Comparison of ENCODE assay signal across 29 cellular contexts in the genomic region with DNA sequence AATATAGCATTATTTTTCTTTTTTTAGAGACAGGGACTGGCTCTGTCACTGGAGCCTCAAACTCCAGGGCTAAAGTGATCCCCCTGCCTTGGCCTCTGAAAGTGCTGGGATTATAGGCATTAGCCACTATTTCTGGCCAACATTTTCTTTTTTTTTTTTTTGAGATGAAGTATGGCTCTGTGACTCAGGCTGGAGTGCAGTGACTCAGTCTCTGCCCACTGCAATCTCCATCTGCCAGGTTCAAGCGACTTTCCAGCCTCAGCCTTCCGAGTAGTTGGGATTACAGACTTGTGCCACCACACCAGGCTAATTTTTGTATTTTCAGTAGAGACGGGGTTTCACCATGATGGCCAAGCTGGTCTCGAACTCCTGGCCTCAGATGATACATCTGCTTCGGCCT. TPM values are rescaled to one million over a fixed set of nuclear protein-coding genes. Genes with fewer than 3 reads are reported as not detected.
DNase-seq lines count a peak whose midpoint lies in the region; ATAC-seq and TF ChIP-seq lines count a peak whose summit lies in the region.
"Had no signal": no experiment of that assay in that cellular context is flagged by ENCODE, and none has a peak within 500 bp of the region (broad histone marks: within the 10 kb centered on the region; RNA-seq: fewer than 3 reads in every experiment).

No MANE protein-coding gene starts in this region.

- no peaks in the 10 kb centered on the region for H3K27me3 ChIP-seq in IMR-90 (ENCODE audit: control insufficient read depth, insufficient read depth, low read length)
- H3K27me3 ChIP-seq: body of pancreas, heart right ventricle, sigmoid colon, suprapubic skin, upper lobe of right lung had no signal

- TF ChIP-seq CTCF in IMR-90 (conservative IDR thresholded peaks at IDR 0.05; ENCODE audit: low read depth, low read length) = no peak
- no peak for TF ChIP-seq CTCF in fibroblast of the aortic adventitia (IDR thresholded peaks at IDR 0.05; ENCODE audit: insufficient read depth, low read length)

- no peak for TF ChIP-seq RAD21 in IMR-90 (IDR thresholded peaks at IDR 0.05; ENCODE audit: low read length)

- no peak overlapping the region for H3K4ac ChIP-seq in IMR-90 (ENCODE audit: low read depth, low read length)

- peak; percentile 15 for DNase-seq in IMR-90
- peak; percentile 6 for DNase-seq in amniotic stem cell (lab: John Stamatoyannopoulos, UW)
- peak; percentile 22 for DNase-seq in fibroblast of the aortic adventitia (ENCODE audit: low read depth)
- DNase-seq in medulla oblongata (ENCODE audit: extremely low spot score) = no peak
- DNase-seq in activated gamma-delta T cell treated with Interleukin-2 at 50 U/mL for 16 hours = no peak
- no peak for DNase-seq in activated CD8-positive, alpha-beta T cell treated with anti-CD3 and anti-CD28 coated beads, Interleukin-2, amount 10 ng/mL, durations not matched to agents 7 days and 5 days
- no peak for DNase-seq in hepatic stellate cell (ENCODE audit: low spot score)
- DNase-seq: activated CD4-positive, alpha-beta T cell treated with anti-CD3 and anti-CD28 coated beads, Interleukin-2, amount 50 U/mL, for 4 hours; activated CD4-positive, CD25-positive, alpha-beta regulatory T cell; activated CD8-positive, alpha-beta memory T cell treated with anti-CD3 and anti-CD28 coated beads, Interleukin-2, amount 50 U/mL, for 4 hours; body of pancreas; foreskin melanocyte; heart right ventricle; NCI-H1105; NCI-H1930; NCI-H524 treated with DMSO at 0.1 percent for 48 hours; PC-9; sigmoid colon; stimulated activated CD4-positive, alpha-beta T cell treated with anti-CD3 and anti-CD28 coated beads, Interleukin-15, amount 100 ng/mL, for 24 hours; stimulated activated naive B cell treated with anti-CD40 and anti-IgM and Interleukin-4, amounts not matched to agents 10 μg/mL and 1 μg/mL and 100 μg/mL, for 72 hours; upper lobe of right lung had no signal

- H3K4me3 Mint-ChIP-seq in activated CD8-positive, alpha-beta T cell treated with anti-CD3 and anti-CD28 coated beads, Interleukin-2, amount 10 ng/mL, durations not matched to agents 7 days and 5 days = no peak overlapping the region
- H3K4me3 Mint-ChIP-seq: activated T-helper 17 cell treated with anti-CD3 and anti-CD28 coated beads, Interleukin-2, amount 50 U/mL, for 72 hours; CD14-positive monocyte; memory B cell; stimulated activated naive B cell treated with anti-CD40 and anti-IgM and Interleukin-4, amounts not matched to agents 10 μg/mL and 1 μg/mL and 100 μg/mL, for 72 hours had no signal

- no peaks in the 10 kb centered on the region for H3K36me3 ChIP-seq in IMR-90 (ENCODE audit: control insufficient read depth, insufficient read depth, low read length)
- H3K36me3 ChIP-seq: heart right ventricle, prostate gland, sigmoid colon, suprapubic skin, upper lobe of right lung had no signal

- no peak overlapping the region for H4K5ac ChIP-seq in IMR-90 (ENCODE audit: low read depth, low read length)

- H3K9me3 Mint-ChIP-seq in activated CD8-positive, alpha-beta T cell treated with anti-CD3 and anti-CD28 coated beads, Interleukin-2, amount 10 ng/mL, durations not matched to agents 7 days and 5 days (ENCODE audit: insufficient read depth) = no peaks in the 10 kb centered on the region
- H3K9me3 Mint-ChIP-seq: activated naive CD4-positive, alpha-beta T cell treated with anti-CD3 and anti-CD28 coated beads, Interleukin-2, amount 50 U/mL, for 72 hours; activated T-helper 17 cell treated with anti-CD3 and anti-CD28 coated beads, Interleukin-2, amount 50 U/mL, for 72 hours; memory B cell had no signal

- no peak overlapping the region for H2AK9ac ChIP-seq in IMR-90 (replicated peaks; ENCODE audit: low read depth, low read length, poor library complexity)

- 83% methylated on average over 1 of the region's 5 CpGs; no CpG with 5 or more reads in 1 of the 2 experiments for WGBS in IMR-90 (ENCODE audit: extremely low coverage in 2 of 2, insufficient read length in 1 of 2), 2 experiments

- H3K14ac ChIP-seq in IMR-90 (replicated peaks; ENCODE audit: low read depth, low read length) = no peak overlapping the region

- no peaks in the 10 kb centered on the region for H3K79me1 ChIP-seq in IMR-90 (ENCODE audit: low read depth in 1 of 2, low read length in 2 of 2)

- H3K9me1 ChIP-seq in IMR-90 (ENCODE audit: insufficient read depth, low read length) = no peaks in the 10 kb centered on the region

- no peak overlapping the region for H3K4me2 ChIP-seq in IMR-90 (ENCODE audit: low read depth, low read length)
- H3K4me2 ChIP-seq: PC-9 had no signal

- H3K9ac ChIP-seq in IMR-90 (ENCODE audit: low read depth, low read length) = no peak overlapping the region

- peak; percentile 59 for ATAC-seq in IMR-90 (ENCODE audit: low read depth)
- ATAC-seq in activated CD8-positive, alpha-beta T cell treated with anti-CD3 and anti-CD28 coated beads, Interleukin-2, amount 10 ng/mL, durations not matched to agents 7 days and 5 days = no peak
- ATAC-seq: activated naive CD4-positive, alpha-beta T cell treated with anti-CD3 and anti-CD28 coated beads, Interleukin-2, amount 50 U/mL, for 72 hours; activated T-helper 17 cell treated with anti-CD3 and anti-CD28 coated beads, Interleukin-2, amount 50 U/mL, for 72 hours; body of pancreas; heart right ventricle; stimulated activated naive B cell treated with anti-CD40 and anti-IgM and Interleukin-4, amounts not matched to agents 10 μg/mL and 1 μg/mL and 100 μg/mL, for 72 hours; upper lobe of right lung had no signal

- no peak overlapping the region for H3K27ac Mint-ChIP-seq in activated CD8-positive, alpha-beta T cell treated with anti-CD3 and anti-CD28 coated beads, Interleukin-2, amount 10 ng/mL, durations not matched to agents 7 days and 5 days
- H3K27ac Mint-ChIP-seq: activated naive CD4-positive, alpha-beta T cell treated with anti-CD3 and anti-CD28 coated beads, Interleukin-2, amount 50 U/mL, for 72 hours; activated T-helper 17 cell treated with anti-CD3 and anti-CD28 coated beads, Interleukin-2, amount 50 U/mL, for 72 hours; CD14-positive monocyte; memory B cell; stimulated activated naive B cell treated with anti-CD40 and anti-IgM and Interleukin-4, amounts not matched to agents 10 μg/mL and 1 μg/mL and 100 μg/mL, for 72 hours had no signal

- no peak overlapping the region for H4K8ac ChIP-seq in IMR-90 (ENCODE audit: low read depth in 2 of 2, low read length in 2 of 2)

- H3K27ac ChIP-seq in IMR-90 (ENCODE audit: insufficient read depth, low read length) = no peak overlapping the region
- H3K27ac ChIP-seq: body of pancreas, epithelial cell of prostate, heart right ventricle, PC-9, prostate gland, sigmoid colon, suprapubic skin, upper lobe of right lung had no signal

- no peaks in the 10 kb centered on the region for H3K36me3 Mint-ChIP-seq in activated CD8-positive, alpha-beta T cell treated with anti-CD3 and anti-CD28 coated beads, Interleukin-2, amount 10 ng/mL, durations not matched to agents 7 days and 5 days (ENCODE audit: low read depth)
- H3K36me3 Mint-ChIP-seq: activated naive CD4-positive, alpha-beta T cell treated with anti-CD3 and anti-CD28 coated beads, Interleukin-2, amount 50 U/mL, for 72 hours; CD14-positive monocyte; memory B cell had no signal

- no peak overlapping the region for H4K91ac ChIP-seq in IMR-90 (ENCODE audit: insufficient read depth, low read depth, low read length)

- H2AFZ ChIP-seq in IMR-90 (replicated peaks; ENCODE audit: low read length, poor library complexity) = no peak overlapping the region
- H2AFZ ChIP-seq: PC-9 had no signal

- H3K9me3 ChIP-seq in IMR-90 (ENCODE audit: control insufficient read depth, insufficient read depth, low read length) = no peaks in the 10 kb centered on the region
- H3K9me3 ChIP-seq: body of pancreas, heart right ventricle, prostate gland, sigmoid colon, suprapubic skin, upper lobe of right lung had no signal

- BruUV-seq in IMR-90 (replicated peaks; lab: Mats Ljungman, UMichigan) = no TSS peak

- in situ Hi-C loops in IMR-90 (cut with MboI; ENCODE audit: low sequenced_read_pairs) = no loop called here

- no peak overlapping the region for H3K56ac ChIP-seq in IMR-90 (ENCODE audit: extremely low read depth, insufficient read depth, low read length)

- H3K18ac ChIP-seq in IMR-90 (ENCODE audit: low read depth, low read length) = no peak overlapping the region

- intact Hi-C loops in IMR-90 (cut with micrococcal nuclease) = no loop called here

- H3K4me3 ChIP-seq in IMR-90 (ENCODE audit: insufficient read depth, low read depth, low read length) = no peak overlapping the region
- no peak overlapping the region for H3K4me3 ChIP-seq in fibroblast of the aortic adventitia (ENCODE audit: low read depth, low read length)
- H3K4me3 ChIP-seq: body of pancreas, heart right ventricle, PC-9, prostate gland, sigmoid colon, suprapubic skin, upper lobe of right lung had no signal

- H2BK5ac ChIP-seq in IMR-90 (ENCODE audit: low read depth, low read length, poor library complexity, severe bottlenecking) = no peak overlapping the region

- no peaks in the 10 kb centered on the region for H3K27me3 Mint-ChIP-seq in activated CD8-positive, alpha-beta T cell treated with anti-CD3 and anti-CD28 coated beads, Interleukin-2, amount 10 ng/mL, durations not matched to agents 7 days and 5 days (ENCODE audit: low read depth)
- H3K27me3 Mint-ChIP-seq: memory B cell had no signal

- H2BK15ac ChIP-seq in IMR-90 (ENCODE audit: low read depth, low read length) = no peak overlapping the region

- no peak overlapping the region for H2BK20ac ChIP-seq in IMR-90 (ENCODE audit: low read depth, low read length)

- H2AK5ac ChIP-seq in IMR-90 (ENCODE audit: low read depth, low read length) = no peak overlapping the region

- TF ChIP-seq POLR2A in IMR-90 (IDR thresholded peaks at IDR 0.05; ENCODE audit: low read depth, low read length) = no peak

- CTCF ChIA-PET in IMR-90 (lab: Yijun Ruan, JAX) = no interaction called here
- CTCF ChIA-PET in activated CD8-positive, alpha-beta T cell treated with anti-CD3 and anti-CD28 coated beads, Interleukin-2, amount 10 ng/mL, durations not matched to agents 7 days and 5 days (lab: Charles Lee) = no interaction called here

- no peak overlapping the region for H3K23ac ChIP-seq in IMR-90 (ENCODE audit: low read depth, low read length)

- dilution Hi-C loops in IMR-90 (cut with HindIII; ENCODE audit: low sequenced_read_pairs, unreplicated experiment) = no loop called here

- no peak overlapping the region for H2BK120ac ChIP-seq in IMR-90 (ENCODE audit: low read depth, low read length)

- no peaks in the 10 kb centered on the region for H4K20me1 ChIP-seq in IMR-90 (ENCODE audit: insufficient read depth, low read length)

- no peaks in the 10 kb centered on the region for H3K4me1 Mint-ChIP-seq in activated CD8-positive, alpha-beta T cell treated with anti-CD3 and anti-CD28 coated beads, Interleukin-2, amount 10 ng/mL, durations not matched to agents 7 days and 5 days (ENCODE audit: low read depth)
- H3K4me1 Mint-ChIP-seq: activated T-helper 17 cell treated with anti-CD3 and anti-CD28 coated beads, Interleukin-2, amount 50 U/mL, for 72 hours; CD14-positive monocyte; memory B cell; stimulated activated naive B cell treated with anti-CD40 and anti-IgM and Interleukin-4, amounts not matched to agents 10 μg/mL and 1 μg/mL and 100 μg/mL, for 72 hours had no signal

- no peaks in the 10 kb centered on the region for H3K4me1 ChIP-seq in IMR-90 (ENCODE audit: control insufficient read depth, insufficient read depth, low read length)
- H3K4me1 ChIP-seq: body of pancreas, heart right ventricle, prostate gland, sigmoid colon, suprapubic skin, upper lobe of right lung had no signal

- POLR2A ChIA-PET in IMR-90 (lab: Charles Lee; ENCODE audit: unreplicated experiment) = no interaction called here
- POLR2A ChIA-PET in activated CD8-positive, alpha-beta T cell treated with anti-CD3 and anti-CD28 coated beads, Interleukin-2, amount 10 ng/mL, durations not matched to agents 7 days and 5 days (lab: Charles Lee) = no interaction called here

RNA-seq across cellular contexts. Expression of gene DUXB, which starts 2.1 kb away (rescaled TPM):
- total RNA-seq in IMR-90 (2012; rRNA removed) (not detected in 2 replicates), fibroblast of the aortic adventitia (ENCODE audit: low replicate concordance) (not detected in 2 replicates)
- not detected in 2 replicates for polyA plus RNA-seq in IMR-90 (2012; rRNA removed)
- polyA plus RNA-seq in IMR-90 (2012; cell fraction: cytosol; rRNA removed) = not detected in 2 replicates
- polyA plus RNA-seq in IMR-90 (2012; cell fraction: nucleus; rRNA removed; ENCODE audit: low replicate concordance) = not detected in 2 replicates
- not detected for total RNA-seq in activated CD8-positive, alpha-beta T cell treated with anti-CD3 and anti-CD28 coated beads, Interleukin-2, amount 10 ng/mL, durations not matched to agents 7 days and 5 days
- total RNA-seq: activated naive CD4-positive, alpha-beta T cell treated with anti-CD3 and anti-CD28 coated beads, Interleukin-2, amount 50 U/mL, for 72 hours; activated T-helper 17 cell treated with anti-CD3 and anti-CD28 coated beads, Interleukin-2, amount 50 U/mL, for 72 hours; body of pancreas; chondrocyte; heart right ventricle; PC-9; prostate gland; sigmoid colon; suprapubic skin; upper lobe of right lung had no signal
- polyA plus RNA-seq: CD14-positive monocyte, heart right ventricle, sigmoid colon had no signal

RNA-seq across cellular contexts. Expression of gene CPHXL, which starts 22.9 kb away (rescaled TPM):
- not detected in 2 replicates for total RNA-seq in IMR-90 (2012; rRNA removed)
- not detected in 2 replicates for polyA plus RNA-seq in IMR-90 (2012; rRNA removed)
- not detected in 2 replicates for polyA plus RNA-seq in IMR-90 (2012; cell fraction: cytosol; rRNA removed)
- polyA plus RNA-seq in IMR-90 (2012; cell fraction: nucleus; rRNA removed; ENCODE audit: low replicate concordance) = not detected in 2 replicates
- not detected in 2 replicates for total RNA-seq in fibroblast of the aortic adventitia (ENCODE audit: low replicate concordance)
- total RNA-seq in activated CD8-positive, alpha-beta T cell treated with anti-CD3 and anti-CD28 coated beads, Interleukin-2, amount 10 ng/mL, durations not matched to agents 7 days and 5 days = not detected
- total RNA-seq: activated naive CD4-positive, alpha-beta T cell treated with anti-CD3 and anti-CD28 coated beads, Interleukin-2, amount 50 U/mL, for 72 hours; activated T-helper 17 cell treated with anti-CD3 and anti-CD28 coated beads, Interleukin-2, amount 50 U/mL, for 72 hours; body of pancreas; chondrocyte; heart right ventricle; PC-9; prostate gland; sigmoid colon; suprapubic skin; upper lobe of right lung had no signal
- polyA plus RNA-seq: CD14-positive monocyte, heart right ventricle, sigmoid colon had no signal

RNA-seq across cellular contexts. Expression of gene CPHXL2, which starts 26.5 kb away (rescaled TPM):
- not detected in 2 replicates for total RNA-seq in IMR-90 (2012; rRNA removed)
- polyA plus RNA-seq in IMR-90 (2012; rRNA removed) = not detected in 2 replicates
- polyA plus RNA-seq in IMR-90 (2012; cell fraction: cytosol; rRNA removed) = not detected in 2 replicates
- not detected in 2 replicates for polyA plus RNA-seq in IMR-90 (2012; cell fraction: nucleus; rRNA removed; ENCODE audit: low replicate concordance)
- not detected in 2 replicates for total RNA-seq in fibroblast of the aortic adventitia (ENCODE audit: low replicate concordance)
- not detected for total RNA-seq in activated CD8-positive, alpha-beta T cell treated with anti-CD3 and anti-CD28 coated beads, Interleukin-2, amount 10 ng/mL, durations not matched to agents 7 days and 5 days
- total RNA-seq: activated naive CD4-positive, alpha-beta T cell treated with anti-CD3 and anti-CD28 coated beads, Interleukin-2, amount 50 U/mL, for 72 hours; activated T-helper 17 cell treated with anti-CD3 and anti-CD28 coated beads, Interleukin-2, amount 50 U/mL, for 72 hours; body of pancreas; chondrocyte; heart right ventricle; PC-9; prostate gland; sigmoid colon; suprapubic skin; upper lobe of right lung had no signal
- polyA plus RNA-seq: CD14-positive monocyte, heart right ventricle, sigmoid colon had no signal

RNA-seq across cellular contexts. Expression of gene TERF2IP, which starts 55.8 kb away (rescaled TPM):
- total RNA-seq in IMR-90 (2012; rRNA removed) = 15.4 and 25.6 TPM in 2 replicates
- 32.5 and 35.2 TPM in 2 replicates for polyA plus RNA-seq in IMR-90 (2012; rRNA removed)
- 24.6 and 30.8 TPM in 2 replicates for polyA plus RNA-seq in IMR-90 (2012; cell fraction: cytosol; rRNA removed)
- 19.4 and 22.6 TPM in 2 replicates for polyA plus RNA-seq in IMR-90 (2012; cell fraction: nucleus; rRNA removed; ENCODE audit: low replicate concordance)
- 42.5 and 78.1 TPM in 2 replicates for total RNA-seq in fibroblast of the aortic adventitia (ENCODE audit: low replicate concordance)
- 10 to 100 TPM; 61.4 to 63.2 TPM for total RNA-seq in activated CD8-positive, alpha-beta T cell treated with anti-CD3 and anti-CD28 coated beads, Interleukin-2, amount 10 ng/mL, durations not matched to agents 7 days and 5 days

RNA-seq across cellular contexts. Expression of gene KARS1, which starts 55.9 kb away (rescaled TPM):
- total RNA-seq in IMR-90 (2012; rRNA removed) = 228 and 229 TPM in 2 replicates
- 111 and 122 TPM in 2 replicates for polyA plus RNA-seq in IMR-90 (2012; rRNA removed)
- 35.8 and 53.7 TPM in 2 replicates for polyA plus RNA-seq in IMR-90 (2012; cell fraction: cytosol; rRNA removed)
- polyA plus RNA-seq in IMR-90 (2012; cell fraction: nucleus; rRNA removed; ENCODE audit: low replicate concordance) = 16.1 and 76.9 TPM in 2 replicates
- total RNA-seq in fibroblast of the aortic adventitia (ENCODE audit: low replicate concordance) = 75.6 and 144 TPM in 2 replicates
- 100 to 1,000 TPM; 208 TPM for total RNA-seq in activated CD8-positive, alpha-beta T cell treated with anti-CD3 and anti-CD28 coated beads, Interleukin-2, amount 10 ng/mL, durations not matched to agents 7 days and 5 days

Comparison
In these comparisons a context has a peak if more than half of its experiments do, and no peak if none do; other contexts are left out.
1. DNase-seq: peak in IMR-90 (single experiment), amniotic stem cell (single experiment) and fibroblast of the aortic adventitia (single experiment); none in medulla oblongata (single experiment), activated gamma-delta T cell treated with Interleukin-2 at 50 U/mL for 16 hours (single experiment), activated CD8-positive, alpha-beta T cell treated with anti-CD3 and anti-CD28 coated beads, Interleukin-2, amount 10 ng/mL, durations not matched to agents 7 days and 5 days (single experiment) and hepatic stellate cell (single experiment).